ENCODE assay signal across 8 cellular contexts in the genomic region with DNA sequence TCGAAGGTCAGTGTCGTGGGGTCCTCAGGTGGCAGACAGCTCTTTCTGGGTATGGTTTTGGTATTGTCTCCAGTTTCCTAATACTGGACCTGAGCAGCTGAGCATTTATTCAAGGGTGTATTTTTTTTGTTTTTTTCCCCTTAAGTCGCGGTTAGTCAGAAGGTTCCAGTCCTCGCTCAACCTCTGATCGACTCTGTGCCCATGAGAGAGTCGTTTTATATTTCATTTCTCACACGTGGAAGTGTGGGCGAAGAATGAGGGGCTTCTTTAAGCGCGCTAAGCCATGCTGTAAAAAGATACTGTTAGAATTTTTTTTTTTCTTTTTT. TPM values are rescaled to one million over a fixed set of nuclear protein-coding genes. Genes with fewer than 3 reads are reported as not detected.
A peak's percentile ranks its signal among the peaks of the same experiment; 100 is the strongest.
DNase-seq lines count a peak whose midpoint lies in the region; ATAC-seq lines count a peak whose summit lies in the region.

No MANE protein-coding gene starts in this region.

- WGBS in ectodermal cell, 2 experiments = 36 to 39% methylated on average over 10 to 11 of the region's 11 CpGs
- WGBS in urinary bladder = 6% methylated on average over 11 of the region's 11 CpGs

- H3K9ac ChIP-seq in muscle layer of colon (ENCODE audit: low read length) = peak overlapping the region; percentile 94

- H3K27ac ChIP-seq in ectodermal cell (ENCODE audit: insufficient read depth, low read depth, low read length, poor library complexity, severe bottlenecking) (no peak overlapping the region), muscle layer of colon (ENCODE audit: low read depth, low read length) (peak overlapping the region; percentile 86), urinary bladder (ENCODE audit: low read depth) (peak overlapping the region; percentile 91)

- no peak for ATAC-seq in activated naive CD4-positive, alpha-beta T cell treated with anti-CD3 and anti-CD28 coated beads, Interleukin-2, amount 50 U/mL, for 72 hours

- no peak overlapping the region for H3K27ac Mint-ChIP-seq in activated naive CD4-positive, alpha-beta T cell treated with anti-CD3 and anti-CD28 coated beads for 36 hours
- H3K27ac Mint-ChIP-seq in activated naive CD4-positive, alpha-beta T cell treated with anti-CD3 and anti-CD28 coated beads, Interleukin-2, amount 50 U/mL, for 72 hours = no peak overlapping the region

- H3K36me3 ChIP-seq in ectodermal cell (ENCODE audit: control insufficient read depth, insufficient read depth, low read length) (no peaks in the 10 kb centered on the region), muscle layer of colon (ENCODE audit: insufficient read depth, low read length) (no peaks in the 10 kb centered on the region), urinary bladder (ENCODE audit: insufficient read depth) (no peaks in the 10 kb centered on the region)

- no peak for DNase-seq in activated naive CD4-positive, alpha-beta T cell treated with anti-CD3 and anti-CD28 coated beads for 36 hours
- no peak for DNase-seq in activated naive CD4-positive, alpha-beta T cell treated with anti-CD3 and anti-CD28 coated beads, Interleukin-2, amount 50 U/mL, for 72 hours (ENCODE audit: low spot score in 2 of 2)
- DNase-seq in stimulated activated CD4-positive, alpha-beta T cell treated with anti-CD3 and anti-CD28 coated beads, Interleukin-1b, Interleukin-23, amount 100 ng/mL, for 48 hours = no peak
- DNase-seq in putamen (ENCODE audit: low spot score) = no peak
- DNase-seq in stimulated activated CD4-positive, alpha-beta T cell treated with anti-CD3 and anti-CD28 coated beads, Interleukin-4, amount 100 ng/mL, for 24 hours = no peak

- no peaks in the 10 kb centered on the region for H3K27me3 ChIP-seq in ectodermal cell (ENCODE audit: control insufficient read depth, insufficient read depth, low read length, poor library complexity, severe bottlenecking)
- H3K27me3 ChIP-seq in muscle layer of colon (ENCODE audit: control insufficient read depth in 1 of 2, insufficient read depth in 2 of 2, low read length in 2 of 2) = no peaks in the 10 kb centered on the region

- peaks cover 21% of the 10 kb centered on the region for H3K27me3 Mint-ChIP-seq in activated naive CD4-positive, alpha-beta T cell treated with anti-CD3 and anti-CD28 coated beads for 36 hours (ENCODE audit: low read depth)

- CTCF ChIA-PET in activated naive CD4-positive, alpha-beta T cell treated with anti-CD3 and anti-CD28 coated beads for 36 hours (lab: Charles Lee) = no interaction called here

- H3K4me3 Mint-ChIP-seq in activated naive CD4-positive, alpha-beta T cell treated with anti-CD3 and anti-CD28 coated beads for 36 hours = peak overlapping the region; percentile 67

- no peaks in the 10 kb centered on the region for H3K36me3 Mint-ChIP-seq in activated naive CD4-positive, alpha-beta T cell treated with anti-CD3 and anti-CD28 coated beads for 36 hours (ENCODE audit: low read depth)
- peaks cover 5 to 14% of the 10 kb centered on the region in 2 donors for H3K36me3 Mint-ChIP-seq in activated naive CD4-positive, alpha-beta T cell treated with anti-CD3 and anti-CD28 coated beads, Interleukin-2, amount 50 U/mL, for 72 hours

- H3K4me3 ChIP-seq in ectodermal cell (ENCODE audit: insufficient read depth, low read depth, low read length) = peak overlapping the region; percentile 65
- H3K4me3 ChIP-seq in muscle layer of colon (ENCODE audit: low read depth in 1 of 2, low read length in 2 of 2) = peak overlapping the region; percentile 55 to 84
- peak overlapping the region; percentile 61 for H3K4me3 ChIP-seq in urinary bladder (ENCODE audit: low read depth, low read length)

- H3K9me3 ChIP-seq in ectodermal cell (ENCODE audit: control insufficient read depth, low read length) (no peaks in the 10 kb centered on the region), muscle layer of colon (ENCODE audit: low read length) (no peaks in the 10 kb centered on the region)

- peaks cover 5% of the 10 kb centered on the region for H3K4me1 ChIP-seq in ectodermal cell (ENCODE audit: control insufficient read depth, insufficient read depth, low read length)
- H3K4me1 ChIP-seq in muscle layer of colon (ENCODE audit: insufficient read depth, low read length) = peaks cover 9% of the 10 kb centered on the region
- H3K4me1 ChIP-seq in urinary bladder (ENCODE audit: insufficient read depth) = no peaks in the 10 kb centered on the region

- intact Hi-C loops in activated naive CD4-positive, alpha-beta T cell treated with anti-CD3 and anti-CD28 coated beads for 36 hours (cut with micrococcal nuclease) = no loop called here

- peaks cover 11% of the 10 kb centered on the region for H3K4me1 Mint-ChIP-seq in activated naive CD4-positive, alpha-beta T cell treated with anti-CD3 and anti-CD28 coated beads for 36 hours (ENCODE audit: low read depth)

- H3K9me3 Mint-ChIP-seq in activated naive CD4-positive, alpha-beta T cell treated with anti-CD3 and anti-CD28 coated beads for 36 hours = no peaks in the 10 kb centered on the region
- no peaks in the 10 kb centered on the region for H3K9me3 Mint-ChIP-seq in activated naive CD4-positive, alpha-beta T cell treated with anti-CD3 and anti-CD28 coated beads, Interleukin-2, amount 50 U/mL, for 72 hours

RNA-seq across cellular contexts. Expression of gene MIPOL1, which starts 0.5 kb away (rescaled TPM):
- under 1 TPM in 1 of 2 experiments, not detected in 1; 0.15 TPM for total RNA-seq in activated naive CD4-positive, alpha-beta T cell treated with anti-CD3 and anti-CD28 coated beads for 36 hours
- total RNA-seq in activated naive CD4-positive, alpha-beta T cell treated with anti-CD3 and anti-CD28 coated beads, Interleukin-2, amount 50 U/mL, for 72 hours = under 1 TPM in 1 of 2 donors, not detected in 1; 0.23 TPM
- 9.2 TPM for polyA plus RNA-seq in ectodermal cell (2013, experiment 1 of 4)
- polyA plus RNA-seq in ectodermal cell (2013, experiment 2 of 4) = 11.3 TPM
- polyA plus RNA-seq in ectodermal cell (2013, experiment 3 of 4) = 9.5 TPM
- 10.7 TPM for polyA plus RNA-seq in ectodermal cell (2013, experiment 4 of 4)
- 48.4 TPM for total RNA-seq in urinary bladder
- 5.6 TPM for polyA plus RNA-seq in urinary bladder

RNA-seq across cellular contexts. Expression of gene SLC25A21, which starts 25.8 kb away (rescaled TPM):
- total RNA-seq in activated naive CD4-positive, alpha-beta T cell treated with anti-CD3 and anti-CD28 coated beads for 36 hours = not detected
- not detected for total RNA-seq in activated naive CD4-positive, alpha-beta T cell treated with anti-CD3 and anti-CD28 coated beads, Interleukin-2, amount 50 U/mL, for 72 hours
- polyA plus RNA-seq in ectodermal cell (2013, experiment 1 of 4) = 6.4 TPM
- 6.2 TPM for polyA plus RNA-seq in ectodermal cell (2013, experiment 2 of 4)
- polyA plus RNA-seq in ectodermal cell (2013, experiment 3 of 4) = 6.0 TPM
- polyA plus RNA-seq in ectodermal cell (2013, experiment 4 of 4) = 5.3 TPM
- total RNA-seq in urinary bladder = 1.8 TPM
- polyA plus RNA-seq in urinary bladder = 0.72 TPM

Comparison
In these comparisons a context has a peak if more than half of its experiments do, and no peak if none do; other contexts are left out.
1. RNA of gene MIPOL1, which starts 0.5 kb away (total RNA-seq): 48.4 TPM in urinary bladder (single experiment); 0.23 TPM in activated naive CD4-positive, alpha-beta T cell treated with anti-CD3 and anti-CD28 coated beads, Interleukin-2, amount 50 U/mL, for 72 hours and 0.15 TPM in activated naive CD4-positive, alpha-beta T cell treated with anti-CD3 and anti-CD28 coated beads for 36 hours; every median in the first group is over 10 times any median in the second.
2. Peak in every context shown above with its lines, with median percentiles within 50 percentile points of each other: H3K4me3 ChIP-seq.